In genomic region chr20:62571667-62572344, GRCh38 we compare ENCODE assay signal across 12 cellular contexts.
A peak's percentile ranks its signal among the peaks of the same experiment; 100 is the strongest.
DNase-seq lines count a peak whose midpoint lies in the region; ATAC-seq and TF ChIP-seq lines count a peak whose summit lies in the region.
"Had no signal": no experiment of that assay in that cellular context is flagged by ENCODE, and none has a peak within 500 bp of the region (broad histone marks: within the 10 kb centered on the region; RNA-seq: fewer than 3 reads in every experiment).

No MANE protein-coding gene starts in this region.

- no peak overlapping the region for H4K5ac ChIP-seq in mesendoderm (ENCODE audit: low read length)

- no CpG with 5 or more reads among the region's 9 CpGs for WGBS in mesendoderm (ENCODE audit: extremely low coverage, insufficient coverage, low lambda C conversion rate)
- 27 to 56% methylated on average over 2 to 9 of the region's 9 CpGs for WGBS in transverse colon (ENCODE audit: low coverage in 1 of 2), 2 donors
- 70 to 82% (median 73%) methylated on average over 9 of the region's 9 CpGs for WGBS in spleen, 5 donors

- H2BK120ac ChIP-seq in mesendoderm (ENCODE audit: low read depth, low read length) = no peak overlapping the region

- no peak overlapping the region for H2AK5ac ChIP-seq in mesendoderm (ENCODE audit: low read length)

- H3K9me3 ChIP-seq in T-helper 17 cell (ENCODE audit: control insufficient read depth, low read length, poor library complexity, severe bottlenecking) = no peaks in the 10 kb centered on the region
- H3K9me3 ChIP-seq in transverse colon = no peaks in the 10 kb centered on the region
- peaks cover 0 to 7% (median 0%) of the 10 kb centered on the region in 8 donors for H3K9me3 ChIP-seq in spleen
- H3K9me3 ChIP-seq in ascending aorta = no peaks in the 10 kb centered on the region
- H3K9me3 ChIP-seq: upper lobe of right lung had no signal

- H3K79me2 ChIP-seq in mesendoderm (ENCODE audit: control insufficient read depth, insufficient read depth, low read length) = no peaks in the 10 kb centered on the region

- H3K36me3 ChIP-seq in H7 (replicated peaks; ENCODE audit: control insufficient read depth, insufficient read depth, low read length) (no peaks in the 10 kb centered on the region), mesendoderm (ENCODE audit: control insufficient read depth, insufficient read depth, low read length) (no peaks in the 10 kb centered on the region), transverse colon (no peaks in the 10 kb centered on the region), spleen (no peaks in the 10 kb centered on the region), ascending aorta (no peaks in the 10 kb centered on the region)
- H3K36me3 ChIP-seq: upper lobe of right lung had no signal

- H3K4ac ChIP-seq in mesendoderm (ENCODE audit: low read depth, low read length) = no peak overlapping the region

- no peak overlapping the region for H4K8ac ChIP-seq in mesendoderm (ENCODE audit: low read depth, low read length)

- H3K4me1 ChIP-seq in mesendoderm (ENCODE audit: control insufficient read depth, low read depth, low read length) (no peaks in the 10 kb centered on the region), transverse colon (no peaks in the 10 kb centered on the region), spleen (no peaks in the 10 kb centered on the region), ascending aorta (no peaks in the 10 kb centered on the region)
- H3K4me1 ChIP-seq: upper lobe of right lung had no signal

- H3K27ac ChIP-seq in mesendoderm (ENCODE audit: low read depth, low read length) = no peak overlapping the region
- H3K27ac ChIP-seq in transverse colon = no peak overlapping the region
- no peak overlapping the region for H3K27ac ChIP-seq in spleen
- no peak overlapping the region for H3K27ac ChIP-seq in ascending aorta
- H3K27ac ChIP-seq: epithelial cell of prostate, SK-N-MC, upper lobe of right lung had no signal

- ATAC-seq in T-helper 17 cell = peak; percentile 50
- ATAC-seq: upper lobe of right lung had no signal

- H3K79me1 ChIP-seq in mesendoderm (ENCODE audit: low read length) = no peaks in the 10 kb centered on the region

- no peak overlapping the region for H3K4me3 ChIP-seq in H7 (ENCODE audit: insufficient read depth, low read depth, low read length)
- no peak overlapping the region for H3K4me3 ChIP-seq in mesendoderm (ENCODE audit: low read length)
- no peak overlapping the region for H3K4me3 ChIP-seq in transverse colon
- no peak overlapping the region for H3K4me3 ChIP-seq in spleen
- H3K4me3 ChIP-seq in ascending aorta = no peak overlapping the region
- H3K4me3 ChIP-seq: SK-N-MC, upper lobe of right lung had no signal

- no peak overlapping the region for H3K23ac ChIP-seq in mesendoderm (ENCODE audit: low read length)

- H3K4me1 Mint-ChIP-seq in T-helper 17 cell = no peaks in the 10 kb centered on the region

- peak; percentile 21 for DNase-seq in SIG-M5 treated with dmso at 0.1 percent for 504 hours (lab: John Stamatoyannopoulos, UW; ENCODE audit: unreplicated experiment)
- DNase-seq in SIG-M5 (lab: John Stamatoyannopoulos, UW) = no peak
- peak; percentile 88 for DNase-seq in H7
- DNase-seq in T-helper 17 cell = no peak
- peak; percentile 65 for DNase-seq in mesendoderm
- DNase-seq in transverse colon = no peak
- DNase-seq in spleen = no peak
- DNase-seq in ascending aorta (ENCODE audit: low spot score in 2 of 2) = no peak
- DNase-seq: upper lobe of right lung had no signal

- intact Hi-C loops in transverse colon (cut with DNase I; ENCODE audit: low total_unique reads) (no loop called here), spleen (cut with DNase I; ENCODE audit: low total_unique reads) (no loop called here), ascending aorta (cut with DNase I) (no loop called here)

- H3K4me3 Mint-ChIP-seq in T-helper 17 cell = no peak overlapping the region
- H3K4me3 Mint-ChIP-seq: activated naive CD4-positive, alpha-beta T cell treated with anti-CD3 and anti-CD28 coated beads, Interleukin-2, amount 50 U/mL, for 24 hours had no signal

- TF ChIP-seq POLR2A in transverse colon (IDR thresholded peaks at IDR 0.05) (no peak), spleen (IDR thresholded peaks at IDR 0.05) (no peak)

- no peak overlapping the region for H3K56ac ChIP-seq in mesendoderm (ENCODE audit: low read length)

- H2BK5ac ChIP-seq in mesendoderm (ENCODE audit: low read length) = no peak overlapping the region

- no peak overlapping the region for H2BK15ac ChIP-seq in mesendoderm (replicated peaks; ENCODE audit: low read depth)

- no peak overlapping the region for H3K18ac ChIP-seq in mesendoderm (ENCODE audit: low read length)

- TF ChIP-seq EP300 in transverse colon (IDR thresholded peaks at IDR 0.05; ENCODE audit: low read depth) = no peak

- H3K4me2 ChIP-seq in mesendoderm (ENCODE audit: low read length) = no peak overlapping the region

- TF ChIP-seq CTCF in transverse colon (IDR thresholded peaks at IDR 0.05) (no peak), spleen (IDR thresholded peaks at IDR 0.05 in 8 of 11, conservative IDR thresholded peaks at IDR 0.05 in 3 of 11) (no peak), ascending aorta (IDR thresholded peaks at IDR 0.05) (no peak)

- H3K27me3 ChIP-seq in H7 (ENCODE audit: control insufficient read depth, insufficient read depth, low read length) (no peaks in the 10 kb centered on the region; the same call in 1 of the 2 replicates), mesendoderm (ENCODE audit: insufficient read depth, low read length, poor library complexity) (no peaks in the 10 kb centered on the region), transverse colon (peaks cover 23% of the 10 kb centered on the region), spleen (replicated peaks in 1 of 7) (peaks cover 0 to 78% (median 25%) of the 10 kb centered on the region in 7 donors), ascending aorta (no peaks in the 10 kb centered on the region)

- H3K27me3 Mint-ChIP-seq in T-helper 17 cell = peaks cover 51% of the 10 kb centered on the region

- in situ Hi-C loops in transverse colon (cut with MboI; ENCODE audit: low pct_ligation_motif_present in 1 of 4, low pct_unique_long_range_greater_than_20kb in 1 of 4, low sequenced_read_pairs in 3 of 4) = no loop called here

- no peak overlapping the region for H3K9ac ChIP-seq in mesendoderm (ENCODE audit: low read length)

- H3K36me3 Mint-ChIP-seq in T-helper 17 cell (ENCODE audit: low read depth) = peaks cover 5% of the 10 kb centered on the region
- H3K36me3 Mint-ChIP-seq: activated naive CD4-positive, alpha-beta T cell treated with anti-CD3 and anti-CD28 coated beads, Interleukin-2, amount 50 U/mL, for 24 hours had no signal

- H3K27ac Mint-ChIP-seq in T-helper 17 cell = peak overlapping the region; percentile 4
- H3K27ac Mint-ChIP-seq: activated naive CD4-positive, alpha-beta T cell treated with anti-CD3 and anti-CD28 coated beads, Interleukin-2, amount 50 U/mL, for 24 hours had no signal

Comparison
In these comparisons a context has a peak if more than half of its experiments do, and no peak if none do; other contexts are left out.
1. DNase-seq: peak in SIG-M5 treated with dmso at 0.1 percent for 504 hours (single experiment), H7 (single experiment) and mesendoderm (single experiment); none in SIG-M5 (single experiment), T-helper 17 cell (0 of 3), transverse colon (single experiment), spleen (single experiment) and ascending aorta (0 of 2).